8 cellular contexts compared by ENCODE assay signal in the genomic region with DNA sequence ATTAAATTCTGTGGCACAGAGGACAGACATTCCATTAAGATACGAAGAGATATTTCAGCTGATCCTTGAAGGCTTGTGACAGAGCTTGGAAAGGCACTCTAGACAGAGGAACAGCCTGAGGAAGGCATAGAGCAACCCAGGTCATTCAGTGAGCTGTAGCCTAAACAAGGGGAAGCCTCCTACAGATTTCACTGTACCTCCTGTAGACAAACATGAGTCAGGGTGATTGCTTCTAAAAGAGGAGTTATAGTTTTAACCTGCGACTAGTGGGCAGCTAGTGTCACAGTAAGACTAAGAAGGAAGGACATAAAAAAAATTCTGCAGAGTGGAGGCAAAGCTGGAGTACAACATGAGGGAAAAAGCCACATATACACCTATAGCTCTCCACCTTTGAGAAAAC. TPM values are rescaled to one million over a fixed set of nuclear protein-coding genes. Genes with fewer than 3 reads are reported as not detected.
DNase-seq lines count a peak whose midpoint lies in the region; ATAC-seq, FAIRE-seq and TF ChIP-seq lines count a peak whose summit lies in the region.

No MANE protein-coding gene starts in this region.

- ATAC-seq in right cardiac atrium = peak; percentile 57 to 59
- ATAC-seq in esophagus mucosa = no peak
- ATAC-seq in HG03280 (IDR thresholded peaks at IDR 0.05; ENCODE audit: unreplicated experiment) = no peak
- ATAC-seq in GM21360 (IDR thresholded peaks at IDR 0.05; ENCODE audit: unreplicated experiment) = no peak

- no peak for FAIRE-seq in kidney (lab: Jason Lieb, UNC)

- H3K79me2 ChIP-seq in SK-N-SH (ENCODE audit: insufficient read depth) = peaks cover 49% of the 10 kb centered on the region

- peak; percentile 19 for DNase-seq in GM03348 (ENCODE audit: low spot score)
- DNase-seq in SK-N-SH = no peak
- no peak for DNase-seq in right cardiac atrium
- DNase-seq in kidney = no peak

- no peak overlapping the region for H3K4me3 ChIP-seq in HEK293 (ENCODE audit: low read depth, low read length)
- H3K4me3 ChIP-seq in SK-N-SH (ENCODE audit: low read depth in 2 of 2, low read length in 1 of 2) = peak overlapping the region in 1 of 2 experiments; percentile 23; a peak in 2 of 4 replicates
- no peak overlapping the region for H3K4me3 ChIP-seq in right cardiac atrium (ENCODE audit: low read length)
- H3K4me3 ChIP-seq in kidney (ENCODE audit: low read length in 2 of 2) = no peak overlapping the region

- CTCF ChIA-PET in HEK293 (lab: Yijun Ruan, JAX) = interaction anchor here (1.1 kb wide), 1 partner anchor 113 kb away, joined by 4 read pairs; no protein-coding TSS in a partner anchor
- CTCF ChIA-PET in SK-N-SH (lab: Yijun Ruan, JAX) = no interaction called here

- no peak overlapping the region for H2AFZ ChIP-seq in SK-N-SH (ENCODE audit: low read depth)

- H3K27me3 ChIP-seq in SK-N-SH (ENCODE audit: insufficient read depth) (no peaks in the 10 kb centered on the region), right cardiac atrium (ENCODE audit: control insufficient read depth, insufficient read depth) (no peaks in the 10 kb centered on the region)

- H3K36me3 ChIP-seq in HEK293 (ENCODE audit: control insufficient read depth in 2 of 2, insufficient read depth in 1 of 2, low read length in 2 of 2) (peaks cover 0 to 5% of the 10 kb centered on the region in 2 experiments; a peak in 1 of 3 replicates), SK-N-SH (replicated peaks in 1 of 2; ENCODE audit: control insufficient read depth in 1 of 2, insufficient read depth in 2 of 2, low read length in 1 of 2) (peaks cover 12 to 25% of the 10 kb centered on the region in 2 experiments), kidney (ENCODE audit: control insufficient read depth in 1 of 2, insufficient read depth in 2 of 2, low read length in 2 of 2) (no peaks in the 10 kb centered on the region)

- peaks cover 4% of the 10 kb centered on the region; the same call in 1 of the 2 replicates for H4K20me1 ChIP-seq in SK-N-SH (ENCODE audit: insufficient read depth)

- no peak for TF ChIP-seq RAD21 in SK-N-SH (IDR thresholded peaks at IDR 0.05; ENCODE audit: low read length)

- no peak for TF ChIP-seq EP300 in SK-N-SH (IDR thresholded peaks at IDR 0.05; ENCODE audit: borderline replicate concordance in 1 of 2, low read depth in 1 of 2, low read length in 1 of 2)

- H3K9ac ChIP-seq in SK-N-SH (peak overlapping the region; percentile 50; the same call in 1 of the 2 replicates), kidney (ENCODE audit: low read length in 2 of 2) (no peak overlapping the region)

- POLR2A ChIA-PET in HEK293 (lab: Yijun Ruan, JAX) (interaction anchor here (0.5 to 2.0 kb wide), 5 partner anchors 114 to 1217 kb away, joined by 3 to 7 read pairs (median 4); partner anchors contain the start of genes ANKRD31, HMGCR and POC5), SK-N-SH (lab: Yijun Ruan, JAX) (no interaction called here)

- H3K27ac ChIP-seq in HEK293 (ENCODE audit: extremely low read depth, low read depth, low read length) (no peak overlapping the region), SK-N-SH (ENCODE audit: low read depth in 2 of 2, low read length in 1 of 2) (peak overlapping the region; percentile 73 to 94), right cardiac atrium (ENCODE audit: low read length) (no peak overlapping the region), kidney (ENCODE audit: low read depth in 2 of 2, low read length in 2 of 2) (no peak overlapping the region)

- H3F3A ChIP-seq in SK-N-SH (replicated peaks; ENCODE audit: insufficient read depth) = peaks cover 29% of the 10 kb centered on the region

- H3K4me1 ChIP-seq in HEK293 (ENCODE audit: control insufficient read depth, insufficient read depth, low read length) (peaks cover 7% of the 10 kb centered on the region), SK-N-SH (ENCODE audit: control insufficient read depth in 1 of 2, insufficient read depth in 2 of 2, low read depth in 1 of 2, low read length in 1 of 2) (peaks cover 3 to 20% of the 10 kb centered on the region in 2 experiments), right cardiac atrium (ENCODE audit: control insufficient read depth, insufficient read depth, low read length) (peaks cover 9% of the 10 kb centered on the region), kidney (ENCODE audit: control insufficient read depth in 1 of 2, insufficient read depth in 1 of 2, low read depth in 1 of 2, low read length in 2 of 2) (peaks cover 7 to 12% of the 10 kb centered on the region in 2 donors)

- no peaks in the 10 kb centered on the region for H3K9me3 ChIP-seq in HEK293 (ENCODE audit: control insufficient read depth, insufficient read depth, low read depth, low read length)
- no peaks in the 10 kb centered on the region for H3K9me3 ChIP-seq in SK-N-SH
- no peaks in the 10 kb centered on the region for H3K9me3 ChIP-seq in right cardiac atrium (ENCODE audit: control insufficient read depth, low read length)
- no peaks in the 10 kb centered on the region for H3K9me3 ChIP-seq in kidney (ENCODE audit: control insufficient read depth in 1 of 2, low read length in 2 of 2)

- peak overlapping the region; percentile 83 for H3K4me2 ChIP-seq in SK-N-SH

- TF ChIP-seq CTCF in HEK293 (tag by site-specific recombination; IDR thresholded peaks at IDR 0.05) (no peak), SK-N-SH (IDR thresholded peaks at IDR 0.05) (no peak), kidney (IDR thresholded peaks at IDR 0.05; ENCODE audit: borderline replicate concordance, extremely low read depth, insufficient read depth) (no peak)

- H3K9me2 ChIP-seq in SK-N-SH = no peaks in the 10 kb centered on the region

- intact Hi-C loops in right cardiac atrium (cut with DNase I) (loop anchor here in 1 of 4 donors (5.0 kb wide), 1 partner anchor 55 kb away; the partner anchor contains the start of genes CERT1 and POLK), kidney (cut with DNase I) (no loop called here)

- 10% methylated on average over 2 of the region's 2 CpGs for WGBS in SK-N-SH (ENCODE audit: low lambda C conversion rate)
- 36% methylated on average over 2 of the region's 2 CpGs for WGBS in right cardiac atrium

TF ChIP-seq in HEK293, 187 proteins besides CTCF, POLR2A, EP300 and RAD21:
- TF ChIP-seq ZFHX2 (tag by site-specific recombination; conservative IDR thresholded peaks at IDR 0.05) = 0 out of 2 replicates have a peak, but pooled peaks have one; percentile 7
- no peak for TF ChIP-seq ZFP37 (tag by site-specific recombination; IDR thresholded peaks at IDR 0.05)
- TF ChIP-seq GLIS1 (tag by site-specific recombination; IDR thresholded peaks at IDR 0.05) = peak; percentile 58

TF ChIP-seq in SK-N-SH, 30 proteins besides CTCF, POLR2A, EP300 and RAD21:
- TF ChIP-seq FOXM1 (IDR thresholded peaks at IDR 0.05; ENCODE audit: low read depth) = no peak
- TF ChIP-seq, protein P1, sequence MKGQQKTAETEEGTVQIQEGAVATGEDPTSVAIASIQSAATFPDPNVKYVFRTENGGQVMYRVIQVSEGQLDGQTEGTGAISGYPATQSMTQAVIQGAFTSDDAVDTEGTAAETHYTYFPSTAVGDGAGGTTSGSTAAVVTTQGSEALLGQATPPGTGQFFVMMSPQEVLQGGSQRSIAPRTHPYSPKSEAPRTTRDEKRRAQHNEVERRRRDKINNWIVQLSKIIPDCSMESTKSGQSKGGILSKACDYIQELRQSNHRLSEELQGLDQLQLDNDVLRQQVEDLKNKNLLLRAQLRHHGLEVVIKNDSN (IDR thresholded peaks at IDR 0.05; ENCODE audit: borderline replicate concordance, low read depth) = no peak
- no peak for TF ChIP-seq MXI1 (IDR thresholded peaks at IDR 0.05; ENCODE audit: low read depth, low read length)
- no peak for TF ChIP-seq NRF1 (IDR thresholded peaks at IDR 0.05; ENCODE audit: low read depth, low read length)
- no peak for TF ChIP-seq IRF3 (IDR thresholded peaks at IDR 0.05; ENCODE audit: low read depth, low read length)
- no peak for TF ChIP-seq EZH2phosphoT487 (IDR thresholded peaks at IDR 0.05; ENCODE audit: borderline replicate concordance, low read depth)
TF ChIP-seq in SK-N-SH: peak in this region for 0.

RNA-seq across cellular contexts. Expression of gene ANKDD1B, which starts 43.5 kb away (rescaled TPM):
- polyA plus RNA-seq in SK-N-SH (2012; rRNA removed) (0.05 and 0.12 TPM in 2 replicates), right cardiac atrium (0.11 TPM), kidney (ENCODE audit: insufficient read depth, low read depth, low replicate concordance) (2.3 TPM)
- 0.01 TPM in 1 of 2 replicates, not detected in the other for polyA plus RNA-seq in SK-N-SH (2012; cell fraction: cytosol; rRNA removed)
- polyA plus RNA-seq in SK-N-SH (2012; cell fraction: nucleus; rRNA removed) = 0.95 and 1.0 TPM in 2 replicates
- total RNA-seq in right cardiac atrium (under 1 TPM; 0.17 to 0.71 (median 0.41) TPM), esophagus mucosa (0.28 TPM), kidney (3.1 TPM)

RNA-seq across cellular contexts. Expression of gene POLK, which starts 56.0 kb away (rescaled TPM):
- polyA plus RNA-seq in SK-N-SH (2012; rRNA removed) (5.5 and 8.2 TPM in 2 replicates), right cardiac atrium (7.2 TPM), kidney (ENCODE audit: insufficient read depth, low read depth, low replicate concordance) (6.6 TPM)
- polyA plus RNA-seq in SK-N-SH (2012; cell fraction: cytosol; rRNA removed) = 7.7 and 9.5 TPM in 2 replicates
- polyA plus RNA-seq in SK-N-SH (2012; cell fraction: nucleus; rRNA removed) = 8.8 and 15.0 TPM in 2 replicates
- total RNA-seq in right cardiac atrium (10 to 100 TPM; 24.3 to 25.7 (median 24.9) TPM), esophagus mucosa (11.2 TPM), kidney (38.5 TPM)

RNA-seq across cellular contexts. Expression of gene CERT1, which starts 56.3 kb away (rescaled TPM):
- 4.5 and 5.3 TPM in 2 replicates for polyA plus RNA-seq in SK-N-SH (2012; rRNA removed)
- 6.6 and 7.3 TPM in 2 replicates for polyA plus RNA-seq in SK-N-SH (2012; cell fraction: cytosol; rRNA removed)
- 4.2 and 5.1 TPM in 2 replicates for polyA plus RNA-seq in SK-N-SH (2012; cell fraction: nucleus; rRNA removed)
- 10 to 100 TPM; 26.1 to 28.7 (median 28.0) TPM for total RNA-seq in right cardiac atrium
- 9.1 TPM for polyA plus RNA-seq in right cardiac atrium
- total RNA-seq in esophagus mucosa = 27.6 TPM
- total RNA-seq in kidney = 50.1 TPM
- polyA plus RNA-seq in kidney (ENCODE audit: insufficient read depth, low read depth, low replicate concordance) = 14.5 TPM

Comparison
In these comparisons a context has a peak if more than half of its experiments do, and no peak if none do; other contexts are left out.
1. H3K27ac ChIP-seq: peak in SK-N-SH (2 of 2); none in HEK293 (single experiment), right cardiac atrium (single experiment) and kidney (0 of 2).
2. ATAC-seq: peak in right cardiac atrium (2 of 2); none in esophagus mucosa (single experiment), HG03280 (single experiment) and GM21360 (single experiment).